Comparison of ENCODE assay signal across 27 cellular contexts in the genomic region with DNA sequence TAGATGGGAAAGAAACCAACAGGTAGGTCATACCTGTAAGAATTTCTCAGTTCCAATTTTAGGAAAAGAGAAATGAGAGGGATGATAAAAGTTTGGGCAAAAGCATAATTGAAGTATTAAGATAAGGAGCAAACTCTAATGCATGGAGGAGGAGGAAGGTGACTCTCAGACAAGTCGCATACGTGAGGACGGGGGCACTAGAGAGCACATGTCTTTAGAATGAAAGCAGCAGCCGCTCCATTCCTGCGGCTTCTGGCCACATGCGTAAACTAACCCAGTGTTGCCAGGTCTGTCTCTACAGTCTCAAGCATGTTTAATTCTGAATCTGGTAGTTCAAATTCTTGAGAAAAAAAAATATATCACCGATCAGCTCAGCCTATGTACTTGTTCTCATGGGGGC.
"Had no signal": no experiment of that assay in that cellular context is flagged by ENCODE, and none has a peak within 500 bp of the region (broad histone marks: within the 10 kb centered on the region; RNA-seq: fewer than 3 reads in every experiment).

No MANE protein-coding gene starts in this region.

- DNase-seq: immature natural killer cell; kidney; left colon; left lung; lower lobe of right lung; mammary epithelial cell; mesendoderm; midbrain; mucosa of descending colon; naive thymus-derived CD4-positive, alpha-beta T cell; ovary; right lobe of liver; stimulated activated CD4-positive, alpha-beta T cell treated with anti-CD3 and anti-CD28 coated beads, Interleukin-1b, Interleukin-23, amount 100 ng/mL, for 48 hours; stimulated activated CD4-positive, alpha-beta T cell treated with anti-CD3 and anti-CD28 coated beads, Interleukin-2, amount 100 ng/mL, for 48 hours; stimulated activated CD4-positive, alpha-beta T cell treated with anti-CD3 and anti-CD28 coated beads, Interleukin-4, amount 100 ng/mL, for 4 hours; stimulated activated CD8-positive, alpha-beta memory T cell treated with anti-CD3 and anti-CD28 coated beads, Interleukin-4, amount 100 ng/mL, for 48 hours; stimulated activated naive CD4-positive, alpha-beta T cell treated with Interleukin-2 at 50 U/mL for 16 hours; stimulated activated naive CD8-positive, alpha-beta T cell treated with anti-CD3 and anti-CD28 coated beads, Interleukin-15, amount 100 ng/mL, for 72 hours; substantia nigra; uterus had no signal

- H3K36me3 Mint-ChIP-seq: natural killer cell treated with Interleukin-12 subunit alpha and Interleukin-12 subunit beta and Interleukin-15 and Interleukin-18, amount 100 ng/mL, for 72 hours; stimulated activated memory B cell treated with anti-CD40 and anti-IgM and Interleukin-4, amounts not matched to agents 10 μg/mL and 1 μg/mL and 100 μg/mL, for 72 hours; type B pancreatic cell had no signal

- ATAC-seq: left colon; left lung; lower lobe of right lung; mucosa of descending colon; naive thymus-derived CD4-positive, alpha-beta T cell; natural killer cell treated with Interleukin-12 subunit alpha and Interleukin-12 subunit beta and Interleukin-15 and Interleukin-18, amount 100 ng/mL, for 72 hours; right lobe of liver; stimulated activated memory B cell treated with anti-CD40 and anti-IgM and Interleukin-4, amounts not matched to agents 10 μg/mL and 1 μg/mL and 100 μg/mL, for 72 hours; stimulated activated naive CD8-positive, alpha-beta T cell treated with anti-CD3 and anti-CD28 coated beads, Interleukin-15, amount 100 ng/mL, for 72 hours had no signal

- H3K27ac Mint-ChIP-seq: immature natural killer cell; natural killer cell treated with Interleukin-12 subunit alpha and Interleukin-12 subunit beta and Interleukin-15 and Interleukin-18, amount 100 ng/mL, for 72 hours; progenitor cell of endocrine pancreas; stimulated activated memory B cell treated with anti-CD40 and anti-IgM and Interleukin-4, amounts not matched to agents 10 μg/mL and 1 μg/mL and 100 μg/mL, for 72 hours; stimulated activated naive CD8-positive, alpha-beta T cell treated with anti-CD3 and anti-CD28 coated beads, Interleukin-15, amount 100 ng/mL, for 72 hours; type B pancreatic cell had no signal

- H3K27ac ChIP-seq: left lung, lower lobe of right lung, ovary, right atrium auricular region, right lobe of liver, tibial nerve, uterus had no signal

- H3K4me3 Mint-ChIP-seq: immature natural killer cell; naive thymus-derived CD4-positive, alpha-beta T cell; natural killer cell treated with Interleukin-12 subunit alpha and Interleukin-12 subunit beta and Interleukin-15 and Interleukin-18, amount 100 ng/mL, for 72 hours; stimulated activated memory B cell treated with anti-CD40 and anti-IgM and Interleukin-4, amounts not matched to agents 10 μg/mL and 1 μg/mL and 100 μg/mL, for 72 hours; stimulated activated naive CD8-positive, alpha-beta T cell treated with anti-CD3 and anti-CD28 coated beads, Interleukin-15, amount 100 ng/mL, for 72 hours; type B pancreatic cell had no signal

- H3K27me3 Mint-ChIP-seq: progenitor cell of endocrine pancreas; stimulated activated memory B cell treated with anti-CD40 and anti-IgM and Interleukin-4, amounts not matched to agents 10 μg/mL and 1 μg/mL and 100 μg/mL, for 72 hours; stimulated activated naive CD8-positive, alpha-beta T cell treated with anti-CD3 and anti-CD28 coated beads, Interleukin-15, amount 100 ng/mL, for 72 hours; type B pancreatic cell had no signal

- H3K4me2 ChIP-seq: smooth muscle cell had no signal

- H3K4me1 ChIP-seq: left lung, lower lobe of right lung, right atrium auricular region, right lobe of liver, tibial nerve, uterus had no signal

- H3K9me3 ChIP-seq: lower lobe of right lung, mucosa of descending colon, ovary, right atrium auricular region, right lobe of liver, uterus had no signal

- H3K4me1 Mint-ChIP-seq: stimulated activated memory B cell treated with anti-CD40 and anti-IgM and Interleukin-4, amounts not matched to agents 10 μg/mL and 1 μg/mL and 100 μg/mL, for 72 hours; stimulated activated naive CD8-positive, alpha-beta T cell treated with anti-CD3 and anti-CD28 coated beads, Interleukin-15, amount 100 ng/mL, for 72 hours had no signal

- H3K36me3 ChIP-seq: left lung, lower lobe of right lung, ovary, right atrium auricular region, right lobe of liver, tibial nerve, uterus had no signal

- H3K27me3 ChIP-seq: left lung, ovary, right atrium auricular region, right lobe of liver, tibial nerve, uterus had no signal

- H3K4me3 ChIP-seq: left lung, lower lobe of right lung, mucosa of descending colon, ovary, right atrium auricular region, right lobe of liver, smooth muscle cell, tibial nerve, uterus had no signal
